Comparison of ENCODE assay signal across 3 cellular contexts in the genomic region with DNA sequence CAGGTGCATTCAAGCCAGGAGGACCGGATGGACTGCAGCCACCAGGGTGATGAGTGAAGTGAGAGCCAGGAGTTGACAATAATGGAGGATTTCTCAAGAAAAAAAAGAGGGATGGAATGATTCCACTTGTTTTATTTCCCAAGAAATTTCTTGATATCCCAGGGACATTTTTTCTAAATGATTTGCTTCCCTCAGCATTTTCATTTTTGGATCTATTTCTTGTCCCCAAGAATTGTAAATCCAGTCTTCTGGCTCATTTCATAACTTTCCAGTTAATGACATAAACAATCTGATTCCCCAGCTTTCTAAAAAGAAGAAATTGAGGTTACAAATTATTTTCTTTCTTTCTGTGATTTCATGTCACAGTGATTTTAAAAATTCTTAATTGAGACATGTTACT.
TF ChIP-seq lines count a peak whose summit lies in the region.

No MANE protein-coding gene starts in this region.

TF ChIP-seq in IMR-90, 13 proteins besides CTCF, POLR2A, EP300 and RAD21:
- TF ChIP-seq MAFK (IDR thresholded peaks at IDR 0.05; ENCODE audit: low read depth, low read length) (peak; percentile 71), SMC3 (IDR thresholded peaks at IDR 0.05; ENCODE audit: low read depth, low read length) (no peak)

TF ChIP-seq in endothelial cell of umbilical vein, 7 proteins besides CTCF, POLR2A, EP300 and RAD21:
- TF ChIP-seq MYC (IDR thresholded peaks at IDR 0.05; ENCODE audit: low read depth, low read length): no peak
- no peak for TF ChIP-seq JUN (IDR thresholded peaks at IDR 0.05; ENCODE audit: borderline replicate concordance, insufficient read depth, insufficient read length, low read depth)
- no peak for TF ChIP-seq MAX (IDR thresholded peaks at IDR 0.05; ENCODE audit: insufficient read depth, insufficient read length)
- no peak for TF ChIP-seq POLR2AphosphoS5 (IDR thresholded peaks at IDR 0.05; ENCODE audit: insufficient read depth, low read depth, low read length)
- no peak for TF ChIP-seq GATA2 (IDR thresholded peaks at IDR 0.05; ENCODE audit: insufficient read depth, insufficient read length, low read depth, low read length)
- TF ChIP-seq EZH2 (IDR thresholded peaks at IDR 0.05; ENCODE audit: borderline replicate concordance, low read depth, low read length, severe bottlenecking): no peak
- TF ChIP-seq FOS (IDR thresholded peaks at IDR 0.05; ENCODE audit: borderline replicate concordance, insufficient read depth, low read length): no peak

TF ChIP-seq in GM23338, 12 proteins besides CTCF, POLR2A, EP300 and RAD21:
- TF ChIP-seq CREB1 (CRISPR knock-in tag; IDR thresholded peaks at IDR 0.05; ENCODE audit: low read depth): no peak
- TF ChIP-seq, protein P1, sequence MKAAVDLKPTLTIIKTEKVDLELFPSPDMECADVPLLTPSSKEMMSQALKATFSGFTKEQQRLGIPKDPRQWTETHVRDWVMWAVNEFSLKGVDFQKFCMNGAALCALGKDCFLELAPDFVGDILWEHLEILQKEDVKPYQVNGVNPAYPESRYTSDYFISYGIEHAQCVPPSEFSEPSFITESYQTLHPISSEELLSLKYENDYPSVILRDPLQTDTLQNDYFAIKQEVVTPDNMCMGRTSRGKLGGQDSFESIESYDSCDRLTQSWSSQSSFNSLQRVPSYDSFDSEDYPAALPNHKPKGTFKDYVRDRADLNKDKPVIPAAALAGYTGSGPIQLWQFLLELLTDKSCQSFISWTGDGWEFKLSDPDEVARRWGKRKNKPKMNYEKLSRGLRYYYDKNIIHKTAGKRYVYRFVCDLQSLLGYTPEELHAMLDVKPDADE (IDR thresholded peaks at IDR 0.05): no peak
- no peak for TF ChIP-seq JUNB (IDR thresholded peaks at IDR 0.05; ENCODE audit: unreplicated experiment)
- no peak for TF ChIP-seq EZH2 (IDR thresholded peaks at IDR 0.05; ENCODE audit: low read depth, unreplicated experiment)
- TF ChIP-seq STAT1 (IDR thresholded peaks at IDR 0.05; ENCODE audit: unreplicated experiment): no peak
- TF ChIP-seq ZNF114 (CRISPR knock-in tag; IDR thresholded peaks at IDR 0.05): no peak
- TF ChIP-seq, protein P2, sequence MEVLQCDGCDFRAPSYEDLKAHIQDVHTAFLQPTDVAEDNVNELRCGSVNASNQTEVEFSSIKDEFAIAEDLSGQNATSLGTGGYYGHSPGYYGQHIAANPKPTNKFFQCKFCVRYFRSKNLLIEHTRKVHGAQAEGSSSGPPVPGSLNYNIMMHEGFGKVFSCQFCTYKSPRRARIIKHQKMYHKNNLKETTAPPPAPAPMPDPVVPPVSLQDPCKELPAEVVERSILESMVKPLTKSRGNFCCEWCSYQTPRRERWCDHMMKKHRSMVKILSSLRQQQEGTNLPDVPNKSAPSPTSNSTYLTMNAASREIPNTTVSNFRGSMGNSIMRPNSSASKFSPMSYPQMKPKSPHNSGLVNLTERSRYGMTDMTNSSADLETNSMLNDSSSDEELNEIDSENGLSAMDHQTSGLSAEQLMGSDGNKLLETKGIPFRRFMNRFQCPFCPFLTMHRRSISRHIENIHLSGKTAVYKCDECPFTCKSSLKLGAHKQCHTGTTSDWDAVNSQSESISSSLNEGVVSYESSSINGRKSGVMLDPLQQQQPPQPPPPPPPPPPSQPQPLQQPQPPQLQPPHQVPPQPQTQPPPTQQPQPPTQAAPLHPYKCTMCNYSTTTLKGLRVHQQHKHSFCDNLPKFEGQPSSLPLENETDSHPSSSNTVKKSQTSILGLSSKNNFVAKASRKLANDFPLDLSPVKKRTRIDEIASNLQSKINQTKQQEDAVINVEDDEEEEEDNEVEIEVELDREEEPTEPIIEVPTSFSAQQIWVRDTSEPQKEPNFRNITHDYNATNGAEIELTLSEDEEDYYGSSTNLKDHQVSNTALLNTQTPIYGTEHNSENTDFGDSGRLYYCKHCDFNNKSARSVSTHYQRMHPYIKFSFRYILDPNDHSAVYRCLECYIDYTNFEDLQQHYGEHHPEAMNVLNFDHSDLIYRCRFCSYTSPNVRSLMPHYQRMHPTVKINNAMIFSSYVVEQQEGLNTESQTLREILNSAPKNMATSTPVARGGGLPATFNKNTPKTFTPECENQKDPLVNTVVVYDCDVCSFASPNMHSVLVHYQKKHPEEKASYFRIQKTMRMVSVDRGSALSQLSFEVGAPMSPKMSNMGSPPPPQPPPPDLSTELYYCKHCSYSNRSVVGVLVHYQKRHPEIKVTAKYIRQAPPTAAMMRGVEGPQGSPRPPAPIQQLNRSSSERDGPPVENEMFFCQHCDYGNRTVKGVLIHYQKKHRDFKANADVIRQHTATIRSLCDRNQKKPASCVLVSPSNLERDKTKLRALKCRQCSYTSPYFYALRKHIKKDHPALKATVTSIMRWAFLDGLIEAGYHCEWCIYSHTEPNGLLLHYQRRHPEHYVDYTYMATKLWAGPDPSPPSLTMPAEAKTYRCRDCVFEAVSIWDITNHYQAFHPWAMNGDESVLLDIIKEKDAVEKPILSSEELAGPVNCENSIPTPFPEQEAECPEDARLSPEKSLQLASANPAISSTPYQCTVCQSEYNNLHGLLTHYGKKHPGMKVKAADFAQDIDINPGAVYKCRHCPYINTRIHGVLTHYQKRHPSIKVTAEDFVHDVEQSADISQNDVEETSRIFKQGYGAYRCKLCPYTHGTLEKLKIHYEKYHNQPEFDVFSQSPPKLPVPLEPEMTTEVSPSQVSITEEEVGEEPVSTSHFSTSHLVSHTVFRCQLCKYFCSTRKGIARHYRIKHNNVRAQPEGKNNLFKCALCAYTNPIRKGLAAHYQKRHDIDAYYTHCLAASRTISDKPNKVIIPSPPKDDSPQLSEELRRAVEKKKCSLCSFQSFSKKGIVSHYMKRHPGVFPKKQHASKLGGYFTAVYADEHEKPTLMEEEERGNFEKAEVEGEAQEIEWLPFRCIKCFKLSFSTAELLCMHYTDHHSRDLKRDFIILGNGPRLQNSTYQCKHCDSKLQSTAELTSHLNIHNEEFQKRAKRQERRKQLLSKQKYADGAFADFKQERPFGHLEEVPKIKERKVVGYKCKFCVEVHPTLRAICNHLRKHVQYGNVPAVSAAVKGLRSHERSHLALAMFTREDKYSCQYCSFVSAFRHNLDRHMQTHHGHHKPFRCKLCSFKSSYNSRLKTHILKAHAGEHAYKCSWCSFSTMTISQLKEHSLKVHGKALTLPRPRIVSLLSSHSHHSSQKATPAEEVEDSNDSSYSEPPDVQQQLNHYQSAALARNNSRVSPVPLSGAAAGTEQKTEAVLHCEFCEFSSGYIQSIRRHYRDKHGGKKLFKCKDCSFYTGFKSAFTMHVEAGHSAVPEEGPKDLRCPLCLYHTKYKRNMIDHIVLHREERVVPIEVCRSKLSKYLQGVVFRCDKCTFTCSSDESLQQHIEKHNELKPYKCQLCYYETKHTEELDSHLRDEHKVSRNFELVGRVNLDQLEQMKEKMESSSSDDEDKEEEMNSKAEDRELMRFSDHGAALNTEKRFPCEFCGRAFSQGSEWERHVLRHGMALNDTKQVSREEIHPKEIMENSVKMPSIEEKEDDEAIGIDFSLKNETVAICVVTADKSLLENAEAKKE (CRISPR knock-in tag; IDR thresholded peaks at IDR 0.05): no peak
- no peak for TF ChIP-seq POLR2AphosphoS5 (IDR thresholded peaks at IDR 0.05; ENCODE audit: low read depth)
- TF ChIP-seq NANOG (IDR thresholded peaks at IDR 0.05; ENCODE audit: borderline replicate concordance): no peak
- TF ChIP-seq ZNF331 (CRISPR knock-in tag; IDR thresholded peaks at IDR 0.05; ENCODE audit: low read depth): no peak
- TF ChIP-seq, protein P3, sequence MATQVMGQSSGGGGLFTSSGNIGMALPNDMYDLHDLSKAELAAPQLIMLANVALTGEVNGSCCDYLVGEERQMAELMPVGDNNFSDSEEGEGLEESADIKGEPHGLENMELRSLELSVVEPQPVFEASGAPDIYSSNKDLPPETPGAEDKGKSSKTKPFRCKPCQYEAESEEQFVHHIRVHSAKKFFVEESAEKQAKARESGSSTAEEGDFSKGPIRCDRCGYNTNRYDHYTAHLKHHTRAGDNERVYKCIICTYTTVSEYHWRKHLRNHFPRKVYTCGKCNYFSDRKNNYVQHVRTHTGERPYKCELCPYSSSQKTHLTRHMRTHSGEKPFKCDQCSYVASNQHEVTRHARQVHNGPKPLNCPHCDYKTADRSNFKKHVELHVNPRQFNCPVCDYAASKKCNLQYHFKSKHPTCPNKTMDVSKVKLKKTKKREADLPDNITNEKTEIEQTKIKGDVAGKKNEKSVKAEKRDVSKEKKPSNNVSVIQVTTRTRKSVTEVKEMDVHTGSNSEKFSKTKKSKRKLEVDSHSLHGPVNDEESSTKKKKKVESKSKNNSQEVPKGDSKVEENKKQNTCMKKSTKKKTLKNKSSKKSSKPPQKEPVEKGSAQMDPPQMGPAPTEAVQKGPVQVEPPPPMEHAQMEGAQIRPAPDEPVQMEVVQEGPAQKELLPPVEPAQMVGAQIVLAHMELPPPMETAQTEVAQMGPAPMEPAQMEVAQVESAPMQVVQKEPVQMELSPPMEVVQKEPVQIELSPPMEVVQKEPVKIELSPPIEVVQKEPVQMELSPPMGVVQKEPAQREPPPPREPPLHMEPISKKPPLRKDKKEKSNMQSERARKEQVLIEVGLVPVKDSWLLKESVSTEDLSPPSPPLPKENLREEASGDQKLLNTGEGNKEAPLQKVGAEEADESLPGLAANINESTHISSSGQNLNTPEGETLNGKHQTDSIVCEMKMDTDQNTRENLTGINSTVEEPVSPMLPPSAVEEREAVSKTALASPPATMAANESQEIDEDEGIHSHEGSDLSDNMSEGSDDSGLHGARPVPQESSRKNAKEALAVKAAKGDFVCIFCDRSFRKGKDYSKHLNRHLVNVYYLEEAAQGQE (IDR thresholded peaks at IDR 0.05; ENCODE audit: unreplicated experiment): no peak
- TF ChIP-seq EZH2phosphoT487 (IDR thresholded peaks at IDR 0.05; ENCODE audit: unreplicated experiment): no peak
